Comparison of ENCODE assay signal across 1 cellular context in genomic region chr21:44875341-44875740, GRCh38.
TF ChIP-seq lines count a peak whose summit lies in the region.

No MANE protein-coding gene starts in this region.

TF ChIP-seq in HepG2, 621 proteins besides CTCF, POLR2A, EP300 and RAD21:
- no peak for TF ChIP-seq ZXDC (CRISPR knock-in tag; IDR thresholded peaks at IDR 0.05)
- TF ChIP-seq ZNF850 (CRISPR knock-in tag; conservative IDR thresholded peaks at IDR 0.05) = 0 out of 2 replicates have a peak, but pooled peaks have one; percentile 38
TF ChIP-seq in HepG2: peak in this region for 1.
